In genomic region chr15:43376017-43376705, GRCh38 we compare ENCODE assay signal across 8 cellular contexts. TPM values are rescaled to one million over a fixed set of nuclear protein-coding genes. Genes with fewer than 3 reads are reported as not detected.
DNase-seq lines count a peak whose midpoint lies in the region; ATAC-seq, FAIRE-seq and TF ChIP-seq lines count a peak whose summit lies in the region.

No MANE protein-coding gene starts in this region.

- ATAC-seq in HG03108 (IDR thresholded peaks at IDR 0.05; ENCODE audit: unreplicated experiment), result no peak

- H3K27me3 Mint-ChIP-seq in CD14-positive monocyte (ENCODE audit: low read depth in 3 of 3) (no peaks in the 10 kb centered on the region), brain (peaks cover 4% of the 10 kb centered on the region)

- H3K36me3 Mint-ChIP-seq in CD14-positive monocyte (peaks cover 25 to 31% of the 10 kb centered on the region in 2 donors), brain (peaks cover 50% of the 10 kb centered on the region)

- CTCF ChIA-PET in RWPE1 (lab: Yijun Ruan, JAX), result interaction anchor here (0.6 to 1.5 kb wide), 3 partner anchors 11 to 118 kb away, joined by 3 to 4 read pairs (median 3); no protein-coding TSS in a partner anchor

- TF ChIP-seq CTCF in CD14-positive monocyte (IDR thresholded peaks at IDR 0.05) (peak; percentile 92), RWPE1 (conservative IDR thresholded peaks at IDR 0.05; ENCODE audit: low read depth) (peak; percentile 87), brain (conservative IDR thresholded peaks at IDR 0.05) (peak; percentile 48 to 78)

- H3K4me3 Mint-ChIP-seq in CD14-positive monocyte (no peak overlapping the region), brain (peak overlapping the region in 1 of 5 experiments; percentile 61)

- H3K4me1 Mint-ChIP-seq in CD14-positive monocyte, result peaks cover 17% of the 10 kb centered on the region
- H3K4me1 Mint-ChIP-seq in brain, result peaks cover 15% of the 10 kb centered on the region

- H3K9me3 Mint-ChIP-seq in CD14-positive monocyte, result peaks cover 0 to 3% (median 0%) of the 10 kb centered on the region in 7 donors
- no peaks in the 10 kb centered on the region for H3K9me3 Mint-ChIP-seq in brain

- H3K27ac ChIP-seq in RWPE1, result no peak overlapping the region

- intact Hi-C loops in CD14-positive monocyte (cut with micrococcal nuclease), result no loop called here

- peak overlapping the region in 1 of 7 donors; percentile 46 for H3K27ac Mint-ChIP-seq in CD14-positive monocyte
- peak overlapping the region in 1 of 5 experiments; percentile 18 for H3K27ac Mint-ChIP-seq in brain

- POLR2A ChIA-PET in RWPE1 (lab: Yijun Ruan, JAX; ENCODE audit: low non-redundant PET), result no interaction called here

- FAIRE-seq in urothelium cell line (lab: Jason Lieb, UNC), result no peak

- DNase-seq in CD14-positive monocyte (ENCODE audit: low spot score) (no peak), GM19240 (ENCODE audit: insufficient read length, low spot score) (peak; percentile 19), RWPE1 (ENCODE audit: low spot score) (peak; percentile 52), lung microvascular endothelial cell (ENCODE audit: low read depth in 2 of 2) (peak; percentile 43 to 46), urothelium cell line (ENCODE audit: low spot score) (peak; percentile 39), NCI-H1048 (lab: John Stamatoyannopoulos, UW) (no peak)

RNA-seq across cellular contexts. Expression of gene TUBGCP4, which starts 5.3 kb away (rescaled TPM):
- 1 to 10 TPM; 6.1 to 7.6 TPM for polyA plus RNA-seq in CD14-positive monocyte
- polyA plus RNA-seq in brain (ENCODE audit: insufficient read depth, low read depth, low replicate concordance), result 20.7 TPM
- total RNA-seq in lung microvascular endothelial cell, result 6.5 and 8.5 TPM in 2 replicates

RNA-seq across cellular contexts. Expression of gene ZSCAN29, which starts 5.3 kb away (rescaled TPM):
- 1 to 10 TPM; 2.6 to 4.3 TPM for polyA plus RNA-seq in CD14-positive monocyte
- 11.7 TPM for polyA plus RNA-seq in brain (ENCODE audit: insufficient read depth, low read depth, low replicate concordance)
- total RNA-seq in lung microvascular endothelial cell, result 11.1 and 16.1 TPM in 2 replicates

RNA-seq across cellular contexts. Expression of gene LCMT2, which starts 45.8 kb away (rescaled TPM):
- polyA plus RNA-seq in CD14-positive monocyte (1 to 10 TPM in 1 of 2 donors, under 1 TPM in 1; 0.78 to 1.4 TPM), brain (ENCODE audit: insufficient read depth, low read depth, low replicate concordance) (9.2 TPM)
- total RNA-seq in lung microvascular endothelial cell, result 2.8 and 4.6 TPM in 2 replicates

Comparison
In these comparisons a context has a peak if more than half of its experiments do, and no peak if none do; other contexts are left out.
1. DNase-seq: peak in GM19240 (single experiment), RWPE1 (single experiment), lung microvascular endothelial cell (2 of 2) and urothelium cell line (single experiment); none in CD14-positive monocyte (single experiment) and NCI-H1048 (single experiment).
2. Peak in every context shown above with its lines, with median percentiles within 50 percentile points of each other: CTCF ChIP-seq.